Comparison of ENCODE assay signal across 1 cellular context in genomic region chr16:55035037-55035436, GRCh38.
TF ChIP-seq lines count a peak whose summit lies in the region.

No MANE protein-coding gene starts in this region.

TF ChIP-seq in IMR-90, 13 proteins besides CTCF, POLR2A, EP300 and RAD21 (continued from another document):
- TF ChIP-seq USF2 (IDR thresholded peaks at IDR 0.05; ENCODE audit: low read depth, low read length) (no peak), RCOR1 (IDR thresholded peaks at IDR 0.05; ENCODE audit: insufficient replicate concordance, low read length) (no peak), RFX5 (IDR thresholded peaks at IDR 0.05; ENCODE audit: low read depth, low read length) (no peak), CEBPB (IDR thresholded peaks at IDR 0.05; ENCODE audit: low read depth, low read length) (no peak), CHD1 (IDR thresholded peaks at IDR 0.05; ENCODE audit: low read depth, low read length) (no peak), ELK1 (IDR thresholded peaks at IDR 0.05; ENCODE audit: borderline replicate concordance, low read depth, low read length) (no peak), BHLHE40 (IDR thresholded peaks at IDR 0.05; ENCODE audit: low read depth, low read length) (no peak)
TF ChIP-seq in IMR-90: peak in this region for 0.
